ENCODE assay signal across 8 cellular contexts in genomic region chr10:92848441-92849233, GRCh38. TPM values are rescaled to one million over a fixed set of nuclear protein-coding genes. Genes with fewer than 3 reads are reported as not detected.
DNase-seq lines count a peak whose midpoint lies in the region; ATAC-seq and TF ChIP-seq lines count a peak whose summit lies in the region.

EXOC6 (plus strand) TSS chr10:92848520; CDS start chr10:92848534, 14 bp downstream.

- H3K4me3 ChIP-seq in AG09309 (ENCODE audit: control insufficient read depth, low read depth, low read length), result peak within 1 kb of the TSS; percentile 77

- no peaks in the 10 kb centered on the region for H3K36me3 Mint-ChIP-seq in chondrocyte (ENCODE audit: low read depth)

- peaks cover 5% of the 10 kb centered on the region for H3K9me3 Mint-ChIP-seq in chondrocyte (ENCODE audit: low read depth)

- no peak for TF ChIP-seq CTCF in AG09309 (IDR thresholded peaks at IDR 0.05; ENCODE audit: control insufficient read depth, insufficient read depth, low read depth, low read length, missing control alignments)
- peak; percentile 58 for TF ChIP-seq CTCF in chondrocyte (IDR thresholded peaks at IDR 0.05)

- ATAC-seq in GM18861 (IDR thresholded peaks at IDR 0.05; ENCODE audit: unreplicated experiment) (peak; percentile 69), HG03095 (IDR thresholded peaks at IDR 0.05; ENCODE audit: unreplicated experiment) (peak; percentile 79)

- H3K27ac Mint-ChIP-seq in chondrocyte (ENCODE audit: unreplicated experiment), result peak within 1 kb of the TSS; percentile 74

- H3K27me3 Mint-ChIP-seq in chondrocyte (ENCODE audit: low read depth), result no peaks in the 10 kb centered on the region

- peaks cover 15% of the 10 kb centered on the region for H3K4me1 Mint-ChIP-seq in chondrocyte (ENCODE audit: low read depth)

- DNase-seq in AG09309 (ENCODE audit: low read depth) (no peak), NCI-H226 (peak; percentile 66), chondrocyte (ENCODE audit: low spot score) (no peak), kidney glomerular epithelial cell (lab: John Stamatoyannopoulos, UW) (peak; percentile 13)
- peak; percentile 48 to 71 for DNase-seq in activated CD4-positive, alpha-beta T cell treated with anti-CD3 and anti-CD28 coated beads for 24 hours (ENCODE audit: low read depth in 2 of 2)
- peak; percentile 70 to 75 for DNase-seq in stimulated activated CD4-positive, alpha-beta T cell treated with anti-CD3 and anti-CD28 coated beads, Interleukin-15, amount 100 ng/mL, for 48 hours (ENCODE audit: low read depth in 2 of 2)

- peak within 1 kb of the TSS; percentile 87 for H3K4me3 Mint-ChIP-seq in chondrocyte (ENCODE audit: unreplicated experiment)

RNA-seq across cellular contexts. Expression of gene EXOC6, which starts in this region (rescaled TPM):
- 7.0 to 7.2 TPM (median 7.0 TPM) in 3 replicates for total RNA-seq in chondrocyte

Comparison
In these comparisons a context has a peak if more than half of its experiments do, and no peak if none do; other contexts are left out.
1. DNase-seq: peak in NCI-H226 (single experiment), activated CD4-positive, alpha-beta T cell treated with anti-CD3 and anti-CD28 coated beads for 24 hours (2 of 2), kidney glomerular epithelial cell (single experiment) and stimulated activated CD4-positive, alpha-beta T cell treated with anti-CD3 and anti-CD28 coated beads, Interleukin-15, amount 100 ng/mL, for 48 hours (2 of 2); none in AG09309 (single experiment) and chondrocyte (single experiment).